In the genomic region with DNA sequence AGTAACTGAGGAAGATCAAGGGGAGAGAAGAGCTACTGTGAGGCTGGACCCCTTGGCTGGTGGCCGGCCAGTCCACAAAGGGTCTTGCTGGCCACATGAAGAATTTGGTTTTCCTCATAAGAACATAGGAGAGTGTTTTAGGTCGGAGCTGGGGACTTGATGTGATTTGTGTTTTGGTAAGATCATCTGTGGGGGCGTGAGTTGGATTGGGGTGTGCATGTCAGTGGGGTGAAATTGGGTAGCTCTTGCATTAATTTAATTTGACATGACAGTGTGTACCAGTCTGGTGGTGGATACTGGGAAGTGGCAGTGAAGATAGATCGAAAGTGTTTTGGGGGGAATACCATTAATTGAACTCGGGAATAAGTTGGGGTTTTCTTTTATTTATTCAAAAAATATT, we compare ENCODE assay signal across 19 cellular contexts. TPM values are rescaled to one million over a fixed set of nuclear protein-coding genes. Genes with fewer than 3 reads are reported as not detected.
DNase-seq lines count a peak whose midpoint lies in the region; ATAC-seq and TF ChIP-seq lines count a peak whose summit lies in the region.
"Had no signal": no experiment of that assay in that cellular context is flagged by ENCODE, and none has a peak within 500 bp of the region (broad histone marks: within the 10 kb centered on the region; RNA-seq: fewer than 3 reads in every experiment).

No MANE protein-coding gene starts in this region.

- no peaks in the 10 kb centered on the region for H3K9me3 Mint-ChIP-seq in activated naive CD4-positive, alpha-beta T cell treated with anti-CD3 and anti-CD28 coated beads for 36 hours
- H3K9me3 Mint-ChIP-seq in CD8-positive, alpha-beta memory T cell: no peaks in the 10 kb centered on the region
- H3K9me3 Mint-ChIP-seq in activated T-helper 17 cell treated with anti-CD3 and anti-CD28 coated beads, Interleukin-2, amount 50 U/mL, for 72 hours: no peaks in the 10 kb centered on the region
- H3K9me3 Mint-ChIP-seq in nephron progenitor cell (no peaks in the 10 kb centered on the region), chondrocyte (ENCODE audit: low read depth) (no peaks in the 10 kb centered on the region)

- H3K4me1 ChIP-seq in CD8-positive, alpha-beta memory T cell (ENCODE audit: insufficient read depth, low read length): peaks cover 36% of the 10 kb centered on the region
- peaks cover 13 to 85% (median 46%) of the 10 kb centered on the region in 6 donors for H3K4me1 ChIP-seq in spleen

- intact Hi-C loops in activated naive CD4-positive, alpha-beta T cell treated with anti-CD3 and anti-CD28 coated beads for 36 hours (cut with micrococcal nuclease): loop anchor here (1.0 to 5.0 kb wide), 2 partner anchors 16 to 1861 kb away; a partner anchor contains a TSS
- intact Hi-C loops in spleen (cut with DNase I; ENCODE audit: low total_unique reads): loop anchor here (10.0 kb wide), 1 partner anchor 351 kb away; no protein-coding TSS in a partner anchor

- H3K27ac ChIP-seq in CD8-positive, alpha-beta memory T cell (ENCODE audit: low read depth, low read length): no peak overlapping the region
- H3K27ac ChIP-seq in spleen: peak overlapping the region in 1 of 8 donors; percentile 37
- H3K27ac ChIP-seq: C4-2B, cardiac muscle cell had no signal

- H3K4me1 Mint-ChIP-seq in activated naive CD4-positive, alpha-beta T cell treated with anti-CD3 and anti-CD28 coated beads for 36 hours (ENCODE audit: low read depth): peaks cover 79% of the 10 kb centered on the region
- H3K4me1 Mint-ChIP-seq in CD8-positive, alpha-beta memory T cell: peaks cover 73 to 90% (median 88%) of the 10 kb centered on the region in 3 donors
- H3K4me1 Mint-ChIP-seq in activated T-helper 17 cell treated with anti-CD3 and anti-CD28 coated beads, Interleukin-2, amount 50 U/mL, for 72 hours: peaks cover 68% of the 10 kb centered on the region
- H3K4me1 Mint-ChIP-seq in nephron progenitor cell (peaks cover 39% of the 10 kb centered on the region), chondrocyte (ENCODE audit: low read depth) (peaks cover 43% of the 10 kb centered on the region)

- DNase-seq in activated naive CD4-positive, alpha-beta T cell treated with anti-CD3 and anti-CD28 coated beads for 36 hours: no peak
- no peak for DNase-seq in activated naive CD4-positive, alpha-beta T cell (lab: John Stamatoyannopoulos, UW)
- DNase-seq in CD8-positive, alpha-beta memory T cell: no peak
- DNase-seq in nephron progenitor cell (no peak), NCI-H146 (lab: John Stamatoyannopoulos, UW) (no peak), spleen (no peak), chondrocyte (ENCODE audit: low spot score) (no peak)
- DNase-seq: activated gamma-delta T cell, aorta, dermis blood vessel endothelial cell, H7, MG63, NCI-H1417, OCI-M1 had no signal

- POLR2A ChIA-PET in CD8-positive, alpha-beta memory T cell (lab: Charles Lee): interaction anchor here (1.8 kb wide), 1 partner anchor 8 kb away, joined by 7 read pairs; a partner anchor contains a TSS

- peak overlapping the region; percentile 86 for H3K27ac Mint-ChIP-seq in activated naive CD4-positive, alpha-beta T cell treated with anti-CD3 and anti-CD28 coated beads for 36 hours
- peak overlapping the region; percentile 6 to 77 (median 56) for H3K27ac Mint-ChIP-seq in CD8-positive, alpha-beta memory T cell
- peak overlapping the region; percentile 91 for H3K27ac Mint-ChIP-seq in activated T-helper 17 cell treated with anti-CD3 and anti-CD28 coated beads, Interleukin-2, amount 50 U/mL, for 72 hours
- H3K27ac Mint-ChIP-seq in nephron progenitor cell: peak overlapping the region; percentile 1
- H3K27ac Mint-ChIP-seq in chondrocyte (ENCODE audit: unreplicated experiment): no peak overlapping the region

- TF ChIP-seq CTCF in nephron progenitor cell (IDR thresholded peaks at IDR 0.05): no peak
- no peak for TF ChIP-seq CTCF in spleen (IDR thresholded peaks at IDR 0.05 in 8 of 11, conservative IDR thresholded peaks at IDR 0.05 in 3 of 11)
- TF ChIP-seq CTCF in chondrocyte (IDR thresholded peaks at IDR 0.05): no peak

- no peak for TF ChIP-seq POLR2A in spleen (IDR thresholded peaks at IDR 0.05)

- H3K27me3 ChIP-seq in CD8-positive, alpha-beta memory T cell (ENCODE audit: insufficient read depth, low read length, poor library complexity, severe bottlenecking): no peaks in the 10 kb centered on the region
- no peaks in the 10 kb centered on the region for H3K27me3 ChIP-seq in spleen (replicated peaks in 1 of 7)
- H3K27me3 ChIP-seq: cardiac muscle cell, MG63 had no signal

- no peak overlapping the region for H3K4me3 ChIP-seq in CD8-positive, alpha-beta memory T cell (ENCODE audit: low read length)
- no peak overlapping the region for H3K4me3 ChIP-seq in spleen
- H3K4me3 ChIP-seq: cardiac muscle cell, MG63, smooth muscle cell, thoracic aorta had no signal

- CTCF ChIA-PET in activated naive CD4-positive, alpha-beta T cell treated with anti-CD3 and anti-CD28 coated beads for 36 hours (lab: Charles Lee): interaction anchor here (1.5 to 2.5 kb wide), 3 partner anchors 13 to 83 kb away, joined by 3 to 13 read pairs (median 6); no protein-coding TSS in a partner anchor
- CTCF ChIA-PET in CD8-positive, alpha-beta memory T cell (lab: Charles Lee): interaction anchor here (1.1 to 2.2 kb wide), 2 partner anchors 9 to 17 kb away, joined by 3 to 8 read pairs; no protein-coding TSS in a partner anchor

- WGBS in spleen, 5 donors: 86 to 95% (median 92%) methylated on average over 5 of the region's 5 CpGs

- no peaks in the 10 kb centered on the region for H3K36me3 ChIP-seq in CD8-positive, alpha-beta memory T cell (ENCODE audit: insufficient read depth, low read length)
- no peaks in the 10 kb centered on the region for H3K36me3 ChIP-seq in spleen
- H3K36me3 ChIP-seq: cardiac muscle cell, MG63, thoracic aorta had no signal

- H3K36me3 Mint-ChIP-seq in activated naive CD4-positive, alpha-beta T cell treated with anti-CD3 and anti-CD28 coated beads for 36 hours (ENCODE audit: low read depth): peaks cover 2% of the 10 kb centered on the region
- no peaks in the 10 kb centered on the region for H3K36me3 Mint-ChIP-seq in CD8-positive, alpha-beta memory T cell
- peaks cover 54% of the 10 kb centered on the region for H3K36me3 Mint-ChIP-seq in activated T-helper 17 cell treated with anti-CD3 and anti-CD28 coated beads, Interleukin-2, amount 50 U/mL, for 72 hours (ENCODE audit: low read depth)
- H3K36me3 Mint-ChIP-seq in nephron progenitor cell (ENCODE audit: low read depth) (peaks cover 16% of the 10 kb centered on the region), chondrocyte (ENCODE audit: low read depth) (no peaks in the 10 kb centered on the region)

- ATAC-seq in activated T-helper 17 cell treated with anti-CD3 and anti-CD28 coated beads, Interleukin-2, amount 50 U/mL, for 72 hours (replicated peaks): no peak

- H3K4me3 Mint-ChIP-seq in activated naive CD4-positive, alpha-beta T cell treated with anti-CD3 and anti-CD28 coated beads for 36 hours: peak overlapping the region; percentile 48
- H3K4me3 Mint-ChIP-seq in CD8-positive, alpha-beta memory T cell: peak overlapping the region; percentile 5 to 72 (median 61)
- peak overlapping the region; percentile 81 for H3K4me3 Mint-ChIP-seq in activated T-helper 17 cell treated with anti-CD3 and anti-CD28 coated beads, Interleukin-2, amount 50 U/mL, for 72 hours
- H3K4me3 Mint-ChIP-seq in nephron progenitor cell (no peak overlapping the region), chondrocyte (ENCODE audit: unreplicated experiment) (no peak overlapping the region)

- H3K27me3 Mint-ChIP-seq in activated naive CD4-positive, alpha-beta T cell treated with anti-CD3 and anti-CD28 coated beads for 36 hours (ENCODE audit: low read depth): no peaks in the 10 kb centered on the region
- no peaks in the 10 kb centered on the region for H3K27me3 Mint-ChIP-seq in CD8-positive, alpha-beta memory T cell
- H3K27me3 Mint-ChIP-seq in activated T-helper 17 cell treated with anti-CD3 and anti-CD28 coated beads, Interleukin-2, amount 50 U/mL, for 72 hours: no peaks in the 10 kb centered on the region
- H3K27me3 Mint-ChIP-seq in nephron progenitor cell (ENCODE audit: low read depth, poor library complexity): peaks cover 3% of the 10 kb centered on the region
- no peaks in the 10 kb centered on the region for H3K27me3 Mint-ChIP-seq in chondrocyte (ENCODE audit: low read depth)

- H3K9me3 ChIP-seq in CD8-positive, alpha-beta memory T cell (ENCODE audit: low read length): no peaks in the 10 kb centered on the region
- no peaks in the 10 kb centered on the region for H3K9me3 ChIP-seq in spleen
- H3K9me3 ChIP-seq: MG63, thoracic aorta had no signal

RNA-seq across cellular contexts. Expression of a gene that starts 8.6 kb away (rescaled TPM):
- 10 to 100 TPM; 31.2 to 37.6 TPM for total RNA-seq in activated naive CD4-positive, alpha-beta T cell treated with anti-CD3 and anti-CD28 coated beads for 36 hours
- 10 to 100 TPM; 59.8 to 65.0 TPM for total RNA-seq in CD8-positive, alpha-beta memory T cell
- polyA plus RNA-seq in CD8-positive, alpha-beta memory T cell: 58.7 TPM
- total RNA-seq in activated T-helper 17 cell treated with anti-CD3 and anti-CD28 coated beads, Interleukin-2, amount 50 U/mL, for 72 hours: 100 to 1,000 TPM in 1 of 2 donors, 10 to 100 TPM in 1; 66.5 to 153 TPM
- total RNA-seq in spleen (100 to 1,000 TPM; 101 to 155 (median 117) TPM), chondrocyte (277 to 341 TPM (median 293 TPM) in 3 replicates)
- 10 to 100 TPM; 37.4 to 49.2 (median 40.0) TPM for polyA plus RNA-seq in spleen

Comparison
In these comparisons a context has a peak if more than half of its experiments do, and no peak if none do; other contexts are left out.
1. H3K4me3 Mint-ChIP-seq: peak in activated naive CD4-positive, alpha-beta T cell treated with anti-CD3 and anti-CD28 coated beads for 36 hours (single experiment), CD8-positive, alpha-beta memory T cell (7 of 7) and activated T-helper 17 cell treated with anti-CD3 and anti-CD28 coated beads, Interleukin-2, amount 50 U/mL, for 72 hours (single experiment); none in nephron progenitor cell (single experiment) and chondrocyte (single experiment).